1 cellular context compared by ENCODE assay signal in genomic region chr17:16027708-16028584, GRCh38.
TF ChIP-seq lines count a peak whose summit lies in the region.

No MANE protein-coding gene starts in this region.

TF ChIP-seq in WTC11, 78 proteins besides CTCF, POLR2A, EP300 and RAD21 (continued from another document):
- TF ChIP-seq ERG (CRISPR knock-in tag; IDR thresholded peaks at IDR 0.05) (no peak), ZBTB43 (CRISPR knock-in tag; IDR thresholded peaks at IDR 0.05) (no peak), GTF2I (CRISPR knock-in tag; conservative IDR thresholded peaks at IDR 0.05) (no peak), SMAD3 (CRISPR knock-in tag; IDR thresholded peaks at IDR 0.05; ENCODE audit: borderline replicate concordance) (no peak), NFATC4 (CRISPR knock-in tag; IDR thresholded peaks at IDR 0.05) (no peak), TEAD4 (CRISPR knock-in tag; IDR thresholded peaks at IDR 0.05) (no peak)
